Comparison of ENCODE assay signal across 10 cellular contexts in the genomic region with DNA sequence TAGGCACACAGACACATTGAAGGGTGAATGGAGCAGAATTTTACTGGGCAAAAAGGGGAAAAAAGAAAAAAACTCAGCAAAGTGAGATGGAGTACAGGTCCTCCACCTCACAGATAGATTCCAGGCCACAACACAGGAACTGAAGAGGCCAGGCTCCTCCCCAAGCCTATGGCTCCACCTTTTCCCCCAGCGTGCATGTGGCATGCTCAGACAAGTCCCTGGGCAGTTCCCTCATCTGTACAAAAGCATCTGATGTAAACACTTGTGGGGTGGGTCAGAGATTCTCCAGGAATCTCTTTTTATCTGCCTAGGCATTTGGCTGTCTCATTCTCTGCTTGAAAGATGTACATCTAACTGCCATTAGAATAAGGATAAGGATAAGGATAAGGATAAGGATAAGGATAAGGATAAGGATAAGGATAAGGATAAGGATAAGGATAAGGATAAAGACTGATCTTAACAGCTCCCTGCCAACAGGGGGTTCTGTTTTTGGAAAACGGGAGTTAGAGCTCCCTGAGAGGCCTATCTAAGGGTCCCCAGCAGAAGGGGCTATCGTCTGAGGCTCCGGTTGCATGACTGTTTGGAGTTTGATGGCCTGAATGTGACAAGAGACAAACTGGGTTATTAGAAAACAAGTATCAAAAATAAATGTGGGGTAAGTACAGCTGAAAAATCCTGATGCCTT. TPM values are rescaled to one million over a fixed set of nuclear protein-coding genes. Genes with fewer than 3 reads are reported as not detected.
A peak's percentile ranks its signal among the peaks of the same experiment; 100 is the strongest.
DNase-seq lines count a peak whose midpoint lies in the region; ATAC-seq, FAIRE-seq and TF ChIP-seq lines count a peak whose summit lies in the region.
"Had no signal": no experiment of that assay in that cellular context is flagged by ENCODE, and none has a peak within 500 bp of the region (broad histone marks: within the 10 kb centered on the region; RNA-seq: fewer than 3 reads in every experiment).

No MANE protein-coding gene starts in this region.

- peak; percentile 59 for ATAC-seq in HG03558 (IDR thresholded peaks at IDR 0.05; ENCODE audit: extremely low read depth, unreplicated experiment)

- no peak for TF ChIP-seq CTCF in MCF 10A (IDR thresholded peaks at IDR 0.05; ENCODE audit: unreplicated experiment)
- no peak for TF ChIP-seq CTCF in breast epithelium (IDR thresholded peaks at IDR 0.05)
- TF ChIP-seq CTCF in brain (conservative IDR thresholded peaks at IDR 0.05), result no peak
- no peak for TF ChIP-seq CTCF in coronary artery (IDR thresholded peaks at IDR 0.05)

- H3K27ac Mint-ChIP-seq in MCF 10A (ENCODE audit: low read depth, unreplicated experiment), result peak overlapping the region; percentile 85
- H3K27ac Mint-ChIP-seq in brain, result peak overlapping the region; percentile 40 to 90 (median 55)
- H3K27ac Mint-ChIP-seq: CD4-positive, alpha-beta memory T cell had no signal

- CTCF ChIA-PET in MCF 10A (lab: Yijun Ruan, JAX), result interaction anchor here (0.6 kb wide), 1 partner anchor 1403 kb away, joined by 3 read pairs; no protein-coding TSS in a partner anchor

- no peaks in the 10 kb centered on the region for H3K9me3 Mint-ChIP-seq in MCF 10A (ENCODE audit: unreplicated experiment)
- H3K9me3 Mint-ChIP-seq in brain, result peaks cover 0 to 10% (median 3%) of the 10 kb centered on the region in 5 experiments

- H3K27me3 ChIP-seq in breast epithelium, result no peaks in the 10 kb centered on the region

- H3K4me1 ChIP-seq in breast epithelium, result no peaks in the 10 kb centered on the region

- intact Hi-C loops in MCF 10A (cut with micrococcal nuclease), result no loop called here
- intact Hi-C loops in breast epithelium (cut with DNase I; ENCODE audit: low total_unique reads), result no loop called here

- H3K9me3 ChIP-seq in breast epithelium, result no peaks in the 10 kb centered on the region

- POLR2A ChIA-PET in MCF 10A (lab: Yijun Ruan, JAX), result interaction anchor here (0.6 kb wide), 1 partner anchor 48 kb away, joined by 4 read pairs; no protein-coding TSS in a partner anchor

- H3K4me3 ChIP-seq in breast epithelium (no peak overlapping the region), coronary artery (no peak overlapping the region)

- H3K36me3 ChIP-seq in breast epithelium, result no peaks in the 10 kb centered on the region

- no peak overlapping the region for H3K4me3 Mint-ChIP-seq in MCF 10A (ENCODE audit: unreplicated experiment)
- peak overlapping the region in 1 of 5 experiments; percentile 40 for H3K4me3 Mint-ChIP-seq in brain
- H3K4me3 Mint-ChIP-seq: CD4-positive, alpha-beta memory T cell had no signal

- DNase-seq in MCF 10A (ENCODE audit: unreplicated experiment) (peak; percentile 57), breast epithelium (ENCODE audit: low spot score in 2 of 2) (no peak), urothelium cell line (ENCODE audit: low spot score) (peak; percentile 20), coronary artery (ENCODE audit: low spot score) (no peak), Kasumi-1 (lab: John Stamatoyannopoulos, UW) (no peak), nucleus accumbens (lab: John Stamatoyannopoulos, UW) (no peak)
- DNase-seq: CD4-positive, alpha-beta memory T cell; kidney had no signal

- H3K27me3 Mint-ChIP-seq in MCF 10A (ENCODE audit: insufficient read depth, unreplicated experiment) (no peaks in the 10 kb centered on the region), brain (peaks cover 6% of the 10 kb centered on the region)
- H3K27me3 Mint-ChIP-seq: CD4-positive, alpha-beta memory T cell had no signal

- H3K27ac ChIP-seq in breast epithelium (no peak overlapping the region), coronary artery (no peak overlapping the region)

- H3K4me1 Mint-ChIP-seq in MCF 10A (ENCODE audit: insufficient read depth, unreplicated experiment), result peaks cover 9% of the 10 kb centered on the region
- peaks cover 31% of the 10 kb centered on the region for H3K4me1 Mint-ChIP-seq in brain
- H3K4me1 Mint-ChIP-seq: CD4-positive, alpha-beta memory T cell had no signal

- H3K36me3 Mint-ChIP-seq in MCF 10A (ENCODE audit: insufficient read depth, unreplicated experiment) (no peaks in the 10 kb centered on the region), brain (peaks cover 5% of the 10 kb centered on the region)
- H3K36me3 Mint-ChIP-seq: CD4-positive, alpha-beta memory T cell had no signal

- TSS peak; percentile 85 for BruUV-seq in MCF 10A (replicated peaks; lab: Mats Ljungman, UMichigan)

- FAIRE-seq in urothelium cell line (lab: Jason Lieb, UNC), result no peak
- FAIRE-seq: kidney had no signal

- TF ChIP-seq POLR2A in breast epithelium (IDR thresholded peaks at IDR 0.05), result no peak

RNA-seq across cellular contexts. Expression of a gene that starts 17.2 kb away (rescaled TPM):
- not detected in 2 replicates for total RNA-seq in MCF 10A (2022)
- 1 to 10 TPM in 1 of 3 donors, under 1 TPM in 2; 0.96 to 3.4 (median 0.98) TPM for total RNA-seq in breast epithelium
- polyA plus RNA-seq in brain (ENCODE audit: insufficient read depth, low read depth, low replicate concordance), result 5.2 TPM
- total RNA-seq: CD4-positive, alpha-beta memory T cell had no signal
- polyA plus RNA-seq: CD4-positive, alpha-beta memory T cell had no signal

Comparison
In these comparisons a context has a peak if more than half of its experiments do, and no peak if none do; other contexts are left out.
1. DNase-seq: peak in MCF 10A (single experiment) and urothelium cell line (single experiment); none in breast epithelium (0 of 2), coronary artery (single experiment), Kasumi-1 (0 of 2) and nucleus accumbens (0 of 56).